8 cellular contexts compared by ENCODE assay signal in genomic region chr20:49775229-49775693, GRCh38. TPM values are rescaled to one million over a fixed set of nuclear protein-coding genes. Genes with fewer than 3 reads are reported as not detected.
DNase-seq lines count a peak whose midpoint lies in the region; ATAC-seq and TF ChIP-seq lines count a peak whose summit lies in the region.

No MANE protein-coding gene starts in this region.

- H3K4me1 ChIP-seq in muscle layer of duodenum (ENCODE audit: control insufficient read depth in 1 of 2, insufficient read depth in 2 of 2, low read length in 2 of 2) = no peaks in the 10 kb centered on the region

- H3K4me1 Mint-ChIP-seq in CD14-positive monocyte = peaks cover 51% of the 10 kb centered on the region

- no peaks in the 10 kb centered on the region for H3K9me3 ChIP-seq in muscle layer of duodenum (ENCODE audit: control insufficient read depth in 1 of 2, low read length in 2 of 2)

- DNase-seq in CD14-positive monocyte (ENCODE audit: low spot score) (peak; percentile 69), NCI-H1092 treated with DMSO at 0.1 percent for 48 hours (lab: John Stamatoyannopoulos, UW) (peak; percentile 27), dermis blood vessel endothelial cell (peak; percentile 99), OCI-M1 (lab: John Stamatoyannopoulos, UW) (no peak), NCI-H1417 treated with DMSO at 0.1 percent for 48 hours (lab: John Stamatoyannopoulos, UW) (no peak)
- no peak for DNase-seq in activated effector memory CD4-positive, alpha-beta T cell treated with Interleukin-2 at 50 U/mL for 16 hours

- H3K36me3 Mint-ChIP-seq in CD14-positive monocyte = no peaks in the 10 kb centered on the region

- peak overlapping the region; percentile 42 for H3K27ac ChIP-seq in muscle layer of duodenum (ENCODE audit: low read length)

- H3K4me3 ChIP-seq in muscle layer of duodenum (ENCODE audit: low read depth in 1 of 2, low read length in 2 of 2) = no peak overlapping the region

- no peak for ATAC-seq in GM21360 (IDR thresholded peaks at IDR 0.05; ENCODE audit: unreplicated experiment)

- no peak overlapping the region for H3K4me3 Mint-ChIP-seq in CD14-positive monocyte

- H3K9me3 Mint-ChIP-seq in CD14-positive monocyte = no peaks in the 10 kb centered on the region

- no peaks in the 10 kb centered on the region for H3K27me3 ChIP-seq in muscle layer of duodenum (ENCODE audit: low read depth, low read length)

- peak overlapping the region; percentile 53 to 87 (median 76) for H3K27ac Mint-ChIP-seq in CD14-positive monocyte

- intact Hi-C loops in CD14-positive monocyte (cut with micrococcal nuclease) = loop anchor here (5.0 to 10.0 kb wide), 2 partner anchors 48 to 60 kb away; partner anchors contain the start of gene B4GALT5 (in 1 of the 2)

- no peaks in the 10 kb centered on the region for H3K27me3 Mint-ChIP-seq in CD14-positive monocyte (ENCODE audit: low read depth in 3 of 3)

- H3K36me3 ChIP-seq in muscle layer of duodenum (ENCODE audit: control insufficient read depth in 1 of 2, insufficient read depth in 2 of 2, low read length in 2 of 2) = no peaks in the 10 kb centered on the region

- TF ChIP-seq CTCF in CD14-positive monocyte (IDR thresholded peaks at IDR 0.05) = no peak

RNA-seq across cellular contexts. Expression of gene SLC9A8, which starts 37.4 kb away (rescaled TPM):
- polyA plus RNA-seq in CD14-positive monocyte = 1 to 10 TPM; 3.0 to 3.3 TPM
- total RNA-seq in dermis blood vessel endothelial cell = 6.6 and 8.4 TPM in 2 replicates

Comparison
In these comparisons a context has a peak if more than half of its experiments do, and no peak if none do; other contexts are left out.
1. DNase-seq: peak in CD14-positive monocyte (single experiment), NCI-H1092 treated with DMSO at 0.1 percent for 48 hours (single experiment) and dermis blood vessel endothelial cell (single experiment); none in OCI-M1 (single experiment), NCI-H1417 treated with DMSO at 0.1 percent for 48 hours (single experiment) and activated effector memory CD4-positive, alpha-beta T cell treated with Interleukin-2 at 50 U/mL for 16 hours (single experiment).